16 cellular contexts compared by ENCODE assay signal in the genomic region with DNA sequence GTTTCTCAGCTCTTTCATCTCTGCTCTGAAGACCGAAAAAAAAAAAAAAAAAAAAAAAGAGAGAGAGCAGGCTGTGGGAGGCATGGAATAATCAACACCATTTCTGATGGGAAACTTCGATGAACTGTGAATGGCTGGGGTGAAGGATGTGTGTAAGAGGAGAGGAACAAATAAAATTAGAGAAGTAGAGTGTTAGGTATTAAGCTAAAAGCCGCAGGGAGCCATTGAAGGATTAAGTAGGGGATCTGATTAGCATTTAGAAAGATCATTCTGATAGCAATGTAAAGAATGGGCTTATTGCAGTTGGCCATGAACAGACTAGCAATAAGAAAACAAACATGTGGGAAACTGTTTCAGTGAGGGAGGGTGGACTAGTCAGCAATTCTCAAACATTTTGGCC. TPM values are rescaled to one million over a fixed set of nuclear protein-coding genes. Genes with fewer than 3 reads are reported as not detected.
DNase-seq lines count a peak whose midpoint lies in the region; ATAC-seq, FAIRE-seq and TF ChIP-seq lines count a peak whose summit lies in the region.
"Had no signal": no experiment of that assay in that cellular context is flagged by ENCODE, and none has a peak within 500 bp of the region (broad histone marks: within the 10 kb centered on the region; RNA-seq: fewer than 3 reads in every experiment).

No MANE protein-coding gene starts in this region.

- DNase-seq in A549 (ENCODE audit: low read depth in 1 of 2, low spot score in 1 of 2), result no peak
- DNase-seq in HAP-1 (ENCODE audit: low spot score in 2 of 2), result peak; percentile 53 to 96
- peak; percentile 4 to 34 for DNase-seq in SJCRH30
- peak; percentile 49 for DNase-seq in neural progenitor cell (ENCODE audit: low spot score)
- no peak for DNase-seq in transverse colon
- DNase-seq in HUDEP-2 (lab: John Stamatoyannopoulos, UW; ENCODE audit: unreplicated experiment in 76 of 76), result no peak
- no peak for DNase-seq in stimulated activated naive CD4-positive, alpha-beta T cell (lab: John Stamatoyannopoulos, UW)
- DNase-seq in NOMO-1 treated with dmso at 0.1 percent for 144 hours (lab: John Stamatoyannopoulos, UW; ENCODE audit: unreplicated experiment), result no peak
- DNase-seq: C1 segment of cervical spinal cord, GF-D8, NCI-H2171, OCI-M1, SIG-M5 had no signal

- POLR2A ChIA-PET in A549 (lab: Yijun Ruan, JAX), result no interaction called here

- peaks cover 4% of the 10 kb centered on the region for H3K36me3 Mint-ChIP-seq in neural progenitor cell

- H4K20me1 ChIP-seq in neural progenitor cell (ENCODE audit: low read depth), result no peaks in the 10 kb centered on the region

- no peak overlapping the region for H3K4me3 Mint-ChIP-seq in neural progenitor cell

- peaks cover 2% of the 10 kb centered on the region for H3K27me3 Mint-ChIP-seq in neural progenitor cell (ENCODE audit: insufficient read depth, low read depth)

- H3K4me1 ChIP-seq in A549 (peaks cover 23% of the 10 kb centered on the region), HAP-1 (peaks cover 9% of the 10 kb centered on the region), SJCRH30 (peaks cover 17% of the 10 kb centered on the region), neural progenitor cell (no peaks in the 10 kb centered on the region), transverse colon (no peaks in the 10 kb centered on the region)

- TF ChIP-seq POLR2A in A549 (IDR thresholded peaks at IDR 0.05; ENCODE audit: low read length), result no peak
- no peak for TF ChIP-seq POLR2A in transverse colon (IDR thresholded peaks at IDR 0.05)

- H3K9ac ChIP-seq in neural progenitor cell, result no peak overlapping the region

- H3K4me1 Mint-ChIP-seq in neural progenitor cell, result peaks cover 7% of the 10 kb centered on the region

- no peaks in the 10 kb centered on the region for H3K9me3 ChIP-seq in A549
- H3K9me3 ChIP-seq in HAP-1, result no peaks in the 10 kb centered on the region
- no peaks in the 10 kb centered on the region for H3K9me3 ChIP-seq in SJCRH30 (replicated peaks)
- H3K9me3 ChIP-seq in neural progenitor cell (ENCODE audit: low read depth), result no peaks in the 10 kb centered on the region
- H3K9me3 ChIP-seq in transverse colon, result no peaks in the 10 kb centered on the region

- H3K27ac ChIP-seq in A549 (peak overlapping the region; percentile 47 to 86; a peak in 5 of 6 replicates), SJCRH30 (no peak overlapping the region), neural progenitor cell (no peak overlapping the region), transverse colon (no peak overlapping the region)

- in situ Hi-C loops in HAP-1 (cut with MboI; ENCODE audit: low sequenced_read_pairs), result no loop called here
- in situ Hi-C loops in transverse colon (cut with MboI; ENCODE audit: low pct_ligation_motif_present in 1 of 4, low pct_unique_long_range_greater_than_20kb in 1 of 4, low sequenced_read_pairs in 3 of 4), result no loop called here

- peak overlapping the region; percentile 73 for H3K4me2 ChIP-seq in A549
- no peak overlapping the region for H3K4me2 ChIP-seq in neural progenitor cell

- 84% methylated on average over 3 of the region's 3 CpGs for WGBS in A549 (ENCODE audit: missing lambda C conversion rate)
- 60 to 78% methylated on average over 2 to 3 of the region's 3 CpGs for WGBS in transverse colon (ENCODE audit: low coverage in 1 of 2), 2 donors

- no peak for ATAC-seq in A549
- ATAC-seq: K562 had no signal

- H3F3A ChIP-seq in neural progenitor cell (ENCODE audit: low read depth), result peaks cover 4% of the 10 kb centered on the region

- TF ChIP-seq CTCF in A549 (IDR thresholded peaks at IDR 0.05), result no peak
- TF ChIP-seq CTCF in neural progenitor cell (IDR thresholded peaks at IDR 0.05), result no peak
- TF ChIP-seq CTCF in transverse colon (IDR thresholded peaks at IDR 0.05), result no peak

- FAIRE-seq in A549 (lab: Jason Lieb, UNC), result no peak
- FAIRE-seq: A204.1, GM12891, K562 had no signal

- no peak overlapping the region for H2AFZ ChIP-seq in neural progenitor cell (replicated peaks)

- intact Hi-C loops in transverse colon (cut with DNase I; ENCODE audit: low total_unique reads), result no loop called here

- H3K27me3 ChIP-seq in HAP-1 (ENCODE audit: low read depth) (peaks cover 21% of the 10 kb centered on the region), SJCRH30 (no peaks in the 10 kb centered on the region), neural progenitor cell (no peaks in the 10 kb centered on the region), transverse colon (no peaks in the 10 kb centered on the region)

- CTCF ChIA-PET in A549 (lab: Yijun Ruan, JAX), result interaction anchor here (0.6 to 2.0 kb wide), 4 partner anchors 151 to 321 kb away, joined by 3 to 6 read pairs (median 4); no protein-coding TSS in a partner anchor

- H3K27ac Mint-ChIP-seq in neural progenitor cell, result peak overlapping the region; percentile 23

- H3K4me3 ChIP-seq in A549 (no peak overlapping the region), HAP-1 (no peak overlapping the region), SJCRH30 (no peak overlapping the region), neural progenitor cell (no peak overlapping the region), transverse colon (no peak overlapping the region)
- H3K4me3 ChIP-seq: K562 had no signal

- TF ChIP-seq RAD21 in A549 (conservative IDR thresholded peaks at IDR 0.05 in 1 of 2, IDR thresholded peaks at IDR 0.05 in 1 of 2), result no peak

- TF ChIP-seq EP300 in A549 (IDR thresholded peaks at IDR 0.05), result no peak
- no peak for TF ChIP-seq EP300 in transverse colon (IDR thresholded peaks at IDR 0.05; ENCODE audit: low read depth)

- peaks cover 5% of the 10 kb centered on the region for H3K9me3 Mint-ChIP-seq in neural progenitor cell

- H3K36me3 ChIP-seq in HAP-1 (replicated peaks), result no peaks in the 10 kb centered on the region
- H3K36me3 ChIP-seq in SJCRH30, result no peaks in the 10 kb centered on the region
- no peaks in the 10 kb centered on the region for H3K36me3 ChIP-seq in neural progenitor cell
- no peaks in the 10 kb centered on the region for H3K36me3 ChIP-seq in transverse colon

- H3K79me2 ChIP-seq in neural progenitor cell (ENCODE audit: low read depth), result no peaks in the 10 kb centered on the region

TF ChIP-seq in A549, 52 proteins besides CTCF, POLR2A, EP300 and RAD21:
- TF ChIP-seq NPAS2 (CRISPR knock-in tag; IDR thresholded peaks at IDR 0.05; ENCODE audit: borderline replicate concordance) (no peak), HOXA7 (CRISPR knock-in tag; IDR thresholded peaks at IDR 0.05) (no peak), FOXS1 (CRISPR knock-in tag; IDR thresholded peaks at IDR 0.05) (no peak)
- TF ChIP-seq, protein P1, sequence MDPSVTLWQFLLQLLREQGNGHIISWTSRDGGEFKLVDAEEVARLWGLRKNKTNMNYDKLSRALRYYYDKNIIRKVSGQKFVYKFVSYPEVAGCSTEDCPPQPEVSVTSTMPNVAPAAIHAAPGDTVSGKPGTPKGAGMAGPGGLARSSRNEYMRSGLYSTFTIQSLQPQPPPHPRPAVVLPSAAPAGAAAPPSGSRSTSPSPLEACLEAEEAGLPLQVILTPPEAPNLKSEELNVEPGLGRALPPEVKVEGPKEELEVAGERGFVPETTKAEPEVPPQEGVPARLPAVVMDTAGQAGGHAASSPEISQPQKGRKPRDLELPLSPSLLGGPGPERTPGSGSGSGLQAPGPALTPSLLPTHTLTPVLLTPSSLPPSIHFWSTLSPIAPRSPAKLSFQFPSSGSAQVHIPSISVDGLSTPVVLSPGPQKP (IDR thresholded peaks at IDR 0.05; ENCODE audit: low read depth, low read length), result no peak
TF ChIP-seq in A549: peak in this region for 0.

RNA-seq across cellular contexts. Expression of gene JADE1, which starts 33.6 kb away (rescaled TPM):
- polyA plus RNA-seq in A549 (2011; rRNA removed), result 46.7 and 54.6 TPM in 2 replicates
- polyA plus RNA-seq in A549 (2012; cell fraction: cytosol; rRNA removed), result 13.9 and 16.6 TPM in 2 replicates
- polyA plus RNA-seq in A549 (2012; cell fraction: nucleus; rRNA removed), result 22.4 and 32.8 TPM in 2 replicates
- polyA plus RNA-seq in A549 (2017; fragmentation: RNase III; extraction: RNeasy Plus Mini Kit Qiagen cat#74134 plus additional on column Dnase treatment), result 21.7 to 25.1 TPM (median 23.7 TPM) in 3 replicates
- 74.8 and 83.3 TPM in 2 replicates for polyA minus RNA-seq in A549 (2011; rRNA and poly(A)+ RNA removed)
- 23.2 and 27.5 TPM in 2 replicates for total RNA-seq in SJCRH30 (2014; rRNA removed; shearing (Covaris generic))
- total RNA-seq in neural progenitor cell (ENCODE audit: low replicate concordance), result 46.2 and 55.9 TPM in 2 replicates
- total RNA-seq in transverse colon, result 10 to 100 TPM in 3 of 4 donors, 1 to 10 TPM in 1; 7.8 to 15.9 (median 13.9) TPM

Comparison
In these comparisons a context has a peak if more than half of its experiments do, and no peak if none do; other contexts are left out.
1. DNase-seq: peak in HAP-1 (2 of 2), SJCRH30 (2 of 2) and neural progenitor cell (single experiment); none in A549 (0 of 2), transverse colon (single experiment), HUDEP-2 (0 of 76), stimulated activated naive CD4-positive, alpha-beta T cell (0 of 6) and NOMO-1 treated with dmso at 0.1 percent for 144 hours (single experiment).
2. H3K27ac ChIP-seq: peak in A549 (2 of 2); none in SJCRH30 (single experiment), neural progenitor cell (single experiment) and transverse colon (0 of 4).